Comparison of ENCODE assay signal across 8 cellular contexts in genomic region chr2:69911985-69912563, GRCh38. TPM values are rescaled to one million over a fixed set of nuclear protein-coding genes. Genes with fewer than 3 reads are reported as not detected.
DNase-seq lines count a peak whose midpoint lies in the region; ATAC-seq and TF ChIP-seq lines count a peak whose summit lies in the region.

No MANE protein-coding gene starts in this region.

- H3K27ac ChIP-seq in OCI-LY1 (ENCODE audit: low read depth, low read length, poor library complexity, severe bottlenecking), result no peak overlapping the region
- peak overlapping the region in 1 of 2 donors; percentile 31 for H3K27ac ChIP-seq in coronary artery
- H3K27ac ChIP-seq in naive thymus-derived CD4-positive, alpha-beta T cell (ENCODE audit: low read depth, low read length), result peak overlapping the region; percentile 53

- DNase-seq in DMS53 (lab: John Stamatoyannopoulos, UW), result peak; percentile 85
- DNase-seq in HT1080 (ENCODE audit: low read depth), result peak; percentile 18
- DNase-seq in coronary artery (ENCODE audit: low spot score), result no peak
- peak in 7 of 9 donors; percentile 43 to 71 (median 60) for DNase-seq in naive thymus-derived CD4-positive, alpha-beta T cell
- DNase-seq in activated effector memory CD4-positive, alpha-beta T cell treated with Interleukin-2 at 50 U/mL for 16 hours, result no peak

- no peaks in the 10 kb centered on the region for H3K9me2 ChIP-seq in OCI-LY1 (ENCODE audit: low read depth, low read length)

- H3K27ac Mint-ChIP-seq in naive thymus-derived CD4-positive, alpha-beta T cell, result peak overlapping the region; percentile 25 to 88 (median 81)

- H2AFZ ChIP-seq in OCI-LY1 (ENCODE audit: low read length), result no peak overlapping the region

- 0 out of 2 replicates have a peak, but pooled peaks cover 9% of the 10 kb centered on the region for H3F3A ChIP-seq in OCI-LY1 (ENCODE audit: insufficient read depth, low read length)

- intact Hi-C loops in naive thymus-derived CD4-positive, alpha-beta T cell (cut with micrococcal nuclease), result loop anchor here (1.0 to 10.0 kb wide), 4 partner anchors 390 to 737 kb away; partner anchors contain the start of genes FAM136A (in 2 of the 2) and TGFA (in 1 of the 2)

- peaks cover 29% of the 10 kb centered on the region; the same call in 1 of the 2 replicates for H3K36me3 ChIP-seq in OCI-LY1 (ENCODE audit: insufficient read depth, low read length)
- H3K36me3 ChIP-seq in naive thymus-derived CD4-positive, alpha-beta T cell (ENCODE audit: control insufficient read depth in 2 of 3, insufficient read depth in 3 of 3, low read length in 3 of 3), result peaks cover 7 to 20% (median 10%) of the 10 kb centered on the region in 3 experiments

- no peaks in the 10 kb centered on the region for H3K9me3 ChIP-seq in OCI-LY1 (ENCODE audit: low read length)
- no peaks in the 10 kb centered on the region for H3K9me3 ChIP-seq in naive thymus-derived CD4-positive, alpha-beta T cell (ENCODE audit: control insufficient read depth in 2 of 3, low read length in 3 of 3)

- no peak overlapping the region for H3K9ac ChIP-seq in OCI-LY1 (ENCODE audit: low read length)

- H3K9me3 Mint-ChIP-seq in naive thymus-derived CD4-positive, alpha-beta T cell, result peaks cover 0 to 5% (median 0%) of the 10 kb centered on the region in 11 donors

- H3K4me3 ChIP-seq in OCI-LY1 (ENCODE audit: low read depth, low read length, poor library complexity, severe bottlenecking) (no peak overlapping the region), coronary artery (no peak overlapping the region)
- H3K4me3 ChIP-seq in naive thymus-derived CD4-positive, alpha-beta T cell (ENCODE audit: low read length), result no peak overlapping the region

- H3K27me3 Mint-ChIP-seq in naive thymus-derived CD4-positive, alpha-beta T cell, result no peaks in the 10 kb centered on the region

- H3K36me3 Mint-ChIP-seq in naive thymus-derived CD4-positive, alpha-beta T cell, result peaks cover 0 to 14% (median 13%) of the 10 kb centered on the region in 5 donors

- no peak overlapping the region for H3K4me2 ChIP-seq in OCI-LY1 (ENCODE audit: low read length)

- POLR2A ChIA-PET in naive thymus-derived CD4-positive, alpha-beta T cell (lab: Charles Lee), result interaction anchor here (0.7 to 7.3 kb wide), 12 partner anchors 16 to 392 kb away, joined by 3 to 172 read pairs (median 18); partner anchors contain the start of genes C2orf42, FAM136A, PCBP1 and SNRNP27

- peaks cover 31% of the 10 kb centered on the region for H3K4me1 ChIP-seq in OCI-LY1 (ENCODE audit: insufficient read depth, low read length, severe bottlenecking)
- H3K4me1 ChIP-seq in naive thymus-derived CD4-positive, alpha-beta T cell (ENCODE audit: control insufficient read depth in 2 of 2, insufficient read depth in 2 of 2, low read length in 2 of 2), result peaks cover 4 to 8% of the 10 kb centered on the region in 2 donors

- no peak for ATAC-seq in naive thymus-derived CD4-positive, alpha-beta T cell
- ATAC-seq in GM21717 (IDR thresholded peaks at IDR 0.05; ENCODE audit: unreplicated experiment), result no peak
- ATAC-seq in HG03469 (IDR thresholded peaks at IDR 0.05; ENCODE audit: unreplicated experiment), result no peak

- H4K20me1 ChIP-seq in OCI-LY1 (ENCODE audit: insufficient read depth, low read length), result no peaks in the 10 kb centered on the region

- H3K79me2 ChIP-seq in OCI-LY1 (ENCODE audit: insufficient read depth, low read length), result peaks cover 4% of the 10 kb centered on the region; the same call in 1 of the 2 replicates

- TF ChIP-seq CTCF in OCI-LY1 (IDR thresholded peaks at IDR 0.05; ENCODE audit: low read length) (peak; percentile 67), coronary artery (IDR thresholded peaks at IDR 0.05) (peak; percentile 29)

- peaks cover 4 to 25% (median 22%) of the 10 kb centered on the region in 7 donors for H3K4me1 Mint-ChIP-seq in naive thymus-derived CD4-positive, alpha-beta T cell

- H3K4me3 Mint-ChIP-seq in naive thymus-derived CD4-positive, alpha-beta T cell, result peak overlapping the region in 2 of 10 donors; percentile 29 to 44

- no peaks in the 10 kb centered on the region for H3K27me3 ChIP-seq in OCI-LY1 (ENCODE audit: insufficient read depth, low read length)
- no peaks in the 10 kb centered on the region for H3K27me3 ChIP-seq in naive thymus-derived CD4-positive, alpha-beta T cell (ENCODE audit: control insufficient read depth in 2 of 2, insufficient read depth in 2 of 2, low read length in 2 of 2)

- CTCF ChIA-PET in naive thymus-derived CD4-positive, alpha-beta T cell (lab: Charles Lee), result interaction anchor here (0.6 to 5.1 kb wide), 16 partner anchors 149 to 706 kb away, joined by 3 to 56 read pairs (median 3); partner anchors contain the start of genes C2orf42, FAM136A, PCYOX1 and SNRPG

RNA-seq across cellular contexts. Expression of gene MXD1, which starts 2.8 kb away (rescaled TPM):
- total RNA-seq in HT1080 (2014; rRNA removed; shearing (Covaris generic)), result 3.5 and 4.6 TPM in 2 replicates
- 7.0 and 10.4 TPM in 2 replicates for polyA plus RNA-seq in HT1080 (2015; cell fraction: cytosol; rRNA removed)
- polyA plus RNA-seq in HT1080 (2015; cell fraction: nucleus; rRNA removed), result 20.1 and 25.4 TPM in 2 replicates
- 100 to 1,000 TPM in 1 of 5 experiments, 10 to 100 TPM in 4; 15.1 to 112 (median 22.9) TPM for total RNA-seq in naive thymus-derived CD4-positive, alpha-beta T cell
- polyA plus RNA-seq in naive thymus-derived CD4-positive, alpha-beta T cell, result 10 to 100 TPM in 1 of 2 donors, 1 to 10 TPM in 1; 7.0 to 10.6 TPM

RNA-seq across cellular contexts. Expression of gene SNRNP27, which starts 18.3 kb away (rescaled TPM):
- total RNA-seq in HT1080 (2014; rRNA removed; shearing (Covaris generic)), result 48.6 and 61.7 TPM in 2 replicates
- polyA plus RNA-seq in HT1080 (2015; cell fraction: cytosol; rRNA removed), result 66.8 and 76.0 TPM in 2 replicates
- polyA plus RNA-seq in HT1080 (2015; cell fraction: nucleus; rRNA removed), result 36.5 and 40.0 TPM in 2 replicates
- total RNA-seq in naive thymus-derived CD4-positive, alpha-beta T cell, result 10 to 100 TPM; 32.5 to 56.0 (median 51.5) TPM
- 10 to 100 TPM; 56.2 to 58.4 TPM for polyA plus RNA-seq in naive thymus-derived CD4-positive, alpha-beta T cell

RNA-seq across cellular contexts. Expression of gene ASPRV1, which starts 49.4 kb away (rescaled TPM):
- total RNA-seq in HT1080 (2014; rRNA removed; shearing (Covaris generic)), result 0.35 and 0.47 TPM in 2 replicates
- 0.17 and 0.36 TPM in 2 replicates for polyA plus RNA-seq in HT1080 (2015; cell fraction: cytosol; rRNA removed)
- 0.10 and 0.23 TPM in 2 replicates for polyA plus RNA-seq in HT1080 (2015; cell fraction: nucleus; rRNA removed)
- total RNA-seq in naive thymus-derived CD4-positive, alpha-beta T cell, result 1 to 10 TPM; 1.7 to 2.9 (median 2.3) TPM
- polyA plus RNA-seq in naive thymus-derived CD4-positive, alpha-beta T cell, result 1 to 10 TPM in 1 of 2 donors, under 1 TPM in 1; 0.91 to 1.2 TPM

Comparison
In these comparisons a context has a peak if more than half of its experiments do, and no peak if none do; other contexts are left out.
1. DNase-seq: peak in DMS53 (single experiment), HT1080 (single experiment) and naive thymus-derived CD4-positive, alpha-beta T cell (7 of 9); none in coronary artery (single experiment) and activated effector memory CD4-positive, alpha-beta T cell treated with Interleukin-2 at 50 U/mL for 16 hours (single experiment).